10 cellular contexts compared by ENCODE assay signal in the genomic region with DNA sequence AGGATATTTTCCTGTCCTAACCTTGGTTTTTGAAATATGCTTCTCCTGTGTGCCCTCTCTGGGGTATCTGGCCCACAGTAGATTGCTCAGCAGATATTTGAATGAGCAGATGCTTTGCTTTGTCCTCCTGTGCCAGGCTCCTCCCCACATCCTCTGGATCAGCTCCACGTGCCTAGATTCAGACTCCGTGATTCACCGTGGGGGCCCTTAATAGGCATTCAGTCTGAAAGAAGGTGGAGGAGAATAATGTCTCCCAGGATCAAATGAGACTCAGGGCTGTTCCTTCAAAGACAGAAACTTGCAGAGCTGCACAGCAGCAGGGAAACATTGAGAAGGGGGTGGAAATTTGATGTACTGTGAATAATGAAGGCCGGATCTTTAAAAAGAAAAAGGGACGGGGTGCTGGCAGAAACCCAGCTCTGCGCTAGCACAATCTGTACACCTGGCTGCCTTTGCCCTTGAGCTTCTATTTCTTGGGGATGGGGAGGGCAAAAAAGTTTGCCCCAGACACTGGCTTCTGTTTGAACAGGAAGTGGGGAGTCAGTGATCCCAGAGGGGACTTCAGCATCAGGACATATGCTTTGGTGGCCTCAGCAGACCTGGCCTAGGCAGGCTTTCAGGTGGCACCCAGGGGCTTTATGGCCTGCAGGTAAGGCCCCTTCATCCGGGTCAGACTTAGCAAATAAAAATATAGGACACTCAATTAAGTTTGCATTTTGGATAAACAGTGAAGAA. TPM values are rescaled to one million over a fixed set of nuclear protein-coding genes. Genes with fewer than 3 reads are reported as not detected.
DNase-seq lines count a peak whose midpoint lies in the region; ATAC-seq and FAIRE-seq lines count a peak whose summit lies in the region.
"Had no signal": no experiment of that assay in that cellular context is flagged by ENCODE, and none has a peak within 500 bp of the region (broad histone marks: within the 10 kb centered on the region; RNA-seq: fewer than 3 reads in every experiment).

No MANE protein-coding gene starts in this region.

- FAIRE-seq in urothelium cell line (lab: Jason Lieb, UNC): no peak

- no peak overlapping the region for H3K4me3 Mint-ChIP-seq in activated CD8-positive, alpha-beta memory T cell treated with anti-CD3 and anti-CD28 coated beads, Interleukin-2, amount 10 ng/mL, durations not matched to agents 7 days and 5 days

- DNase-seq in activated CD8-positive, alpha-beta memory T cell treated with anti-CD3 and anti-CD28 coated beads, Interleukin-2, amount 10 ng/mL, durations not matched to agents 7 days and 5 days: no peak
- DNase-seq in activated CD8-positive, alpha-beta memory T cell treated with anti-CD3 and anti-CD28 coated beads, Interleukin-2, amount 50 U/mL, for 4 hours: no peak
- DNase-seq in amniotic epithelial cell (ENCODE audit: low read depth): peak; percentile 92
- DNase-seq in kidney glomerular epithelial cell (lab: John Stamatoyannopoulos, UW): peak; percentile 89
- DNase-seq in urothelium cell line (ENCODE audit: low spot score): peak; percentile 73
- no peak for DNase-seq in Karpas-422
- DNase-seq in D341Med (ENCODE audit: low spot score): no peak
- DNase-seq in activated T-cell treated with anti-CD3 and anti-CD28 coated beads for 4 hours: no peak
- DNase-seq: stimulated activated CD4-positive, alpha-beta T cell treated with anti-CD3 and anti-CD28 coated beads, Interleukin-4, amount 100 ng/mL, for 4 hours had no signal

- H3K9me3 ChIP-seq in Karpas-422 (ENCODE audit: low read length): no peaks in the 10 kb centered on the region

- peaks cover 4% of the 10 kb centered on the region; the same call in 1 of the 2 replicates for H3K4me1 ChIP-seq in Karpas-422 (ENCODE audit: low read length)

- H3K4me1 Mint-ChIP-seq in activated CD8-positive, alpha-beta memory T cell treated with anti-CD3 and anti-CD28 coated beads, Interleukin-2, amount 10 ng/mL, durations not matched to agents 7 days and 5 days: peaks cover 41% of the 10 kb centered on the region

- no peaks in the 10 kb centered on the region for H3K27me3 ChIP-seq in Karpas-422 (ENCODE audit: low read length)

- no peak overlapping the region for H2AFZ ChIP-seq in Karpas-422 (ENCODE audit: low read length)

- no peak for ATAC-seq in activated CD8-positive, alpha-beta memory T cell treated with anti-CD3 and anti-CD28 coated beads, Interleukin-2, amount 10 ng/mL, durations not matched to agents 7 days and 5 days

- no peak overlapping the region for H3K27ac ChIP-seq in Karpas-422 (ENCODE audit: low read length)

- H3K9me2 ChIP-seq in Karpas-422 (replicated peaks; ENCODE audit: insufficient read depth, low read length): no peaks in the 10 kb centered on the region

- H3K36me3 Mint-ChIP-seq in activated CD8-positive, alpha-beta memory T cell treated with anti-CD3 and anti-CD28 coated beads, Interleukin-2, amount 10 ng/mL, durations not matched to agents 7 days and 5 days: peaks cover 9% of the 10 kb centered on the region

- H3K27ac Mint-ChIP-seq in activated CD8-positive, alpha-beta memory T cell treated with anti-CD3 and anti-CD28 coated beads, Interleukin-2, amount 10 ng/mL, durations not matched to agents 7 days and 5 days: peak overlapping the region; percentile 30

- no peaks in the 10 kb centered on the region for H3K79me2 ChIP-seq in Karpas-422 (ENCODE audit: low read length)

- no peak overlapping the region for H3K4me2 ChIP-seq in Karpas-422 (ENCODE audit: low read depth, low read length, poor library complexity, severe bottlenecking)

- H4K20me1 ChIP-seq in Karpas-422 (ENCODE audit: insufficient read depth, low read depth, low read length): no peaks in the 10 kb centered on the region

- H3K36me3 ChIP-seq in Karpas-422 (ENCODE audit: insufficient read depth, low read length): peaks cover 3% of the 10 kb centered on the region; the same call in 1 of the 2 replicates

- no peaks in the 10 kb centered on the region for H3K9me3 Mint-ChIP-seq in activated CD8-positive, alpha-beta memory T cell treated with anti-CD3 and anti-CD28 coated beads, Interleukin-2, amount 10 ng/mL, durations not matched to agents 7 days and 5 days (ENCODE audit: low read depth)

- H3K9ac ChIP-seq in Karpas-422 (ENCODE audit: low read length): no peak overlapping the region

- CTCF ChIA-PET in activated CD8-positive, alpha-beta memory T cell treated with anti-CD3 and anti-CD28 coated beads, Interleukin-2, amount 10 ng/mL, durations not matched to agents 7 days and 5 days (lab: Charles Lee): interaction anchor here (1.0 to 3.3 kb wide), 5 partner anchors 11 to 79 kb away, joined by 3 to 15 read pairs (median 3); no protein-coding TSS in a partner anchor

- H3K4me3 ChIP-seq in Karpas-422 (ENCODE audit: low read length): no peak overlapping the region

- no peaks in the 10 kb centered on the region for H3K27me3 Mint-ChIP-seq in activated CD8-positive, alpha-beta memory T cell treated with anti-CD3 and anti-CD28 coated beads, Interleukin-2, amount 10 ng/mL, durations not matched to agents 7 days and 5 days

RNA-seq across cellular contexts. Expression of gene SLC12A3, which starts 15.9 kb away (rescaled TPM):
- total RNA-seq in activated CD8-positive, alpha-beta memory T cell treated with anti-CD3 and anti-CD28 coated beads, Interleukin-2, amount 10 ng/mL, durations not matched to agents 7 days and 5 days: not detected
- total RNA-seq in Karpas-422 (2014; rRNA removed; shearing (Covaris generic); ENCODE audit: low replicate concordance): 0.14 TPM in 1 of 2 replicates, not detected in the other
- total RNA-seq: activated CD8-positive, alpha-beta memory T cell treated with anti-CD3 and anti-CD28 coated beads for 36 hours had no signal

Comparison
In these comparisons a context has a peak if more than half of its experiments do, and no peak if none do; other contexts are left out.
1. DNase-seq: peak in amniotic epithelial cell (single experiment), kidney glomerular epithelial cell (single experiment) and urothelium cell line (single experiment); none in activated CD8-positive, alpha-beta memory T cell treated with anti-CD3 and anti-CD28 coated beads, Interleukin-2, amount 10 ng/mL, durations not matched to agents 7 days and 5 days (single experiment), activated CD8-positive, alpha-beta memory T cell treated with anti-CD3 and anti-CD28 coated beads, Interleukin-2, amount 50 U/mL, for 4 hours (single experiment), Karpas-422 (single experiment), D341Med (single experiment) and activated T-cell treated with anti-CD3 and anti-CD28 coated beads for 4 hours (single experiment).